In the genomic region with DNA sequence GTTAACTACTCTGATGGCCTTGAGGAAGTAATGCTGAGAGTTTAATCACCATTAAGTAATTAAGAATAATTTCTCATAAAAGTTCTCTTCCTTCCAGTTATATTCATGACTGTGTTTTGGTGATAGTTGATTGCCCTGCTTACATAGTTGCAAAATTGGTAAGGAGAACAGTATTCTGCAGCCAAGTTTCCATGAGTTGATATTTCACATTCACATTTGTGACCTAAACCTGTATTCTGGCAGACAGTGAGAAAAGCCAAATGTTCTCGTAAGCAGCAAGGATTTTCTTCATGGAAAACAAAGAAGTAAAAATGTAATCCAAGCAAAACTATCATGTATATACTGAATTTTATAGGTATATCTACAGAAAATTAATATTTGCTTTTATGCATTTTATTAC, we compare ENCODE assay signal across 17 cellular contexts.
"Had no signal": no experiment of that assay in that cellular context is flagged by ENCODE, and none has a peak within 500 bp of the region (broad histone marks: within the 10 kb centered on the region; RNA-seq: fewer than 3 reads in every experiment).

No MANE protein-coding gene starts in this region.

- H3K9me3 ChIP-seq: lower lobe of right lung, SJSA1, suprapubic skin, upper lobe of right lung had no signal

- H3K36me3 ChIP-seq: lower lobe of right lung, SJSA1, suprapubic skin, upper lobe of right lung had no signal

- ATAC-seq: activated CD8-positive, alpha-beta T cell treated with anti-CD3 and anti-CD28 coated beads, Interleukin-2, amount 10 ng/mL, durations not matched to agents 7 days and 5 days; lower lobe of right lung; upper lobe of right lung had no signal

- H3K4me3 ChIP-seq: coronary artery, lower lobe of right lung, SJSA1, suprapubic skin, upper lobe of right lung had no signal

- H3K27me3 ChIP-seq: SJSA1, suprapubic skin, upper lobe of right lung had no signal

- H2AFZ ChIP-seq: parathyroid adenoma had no signal

- H3K79me2 ChIP-seq: parathyroid adenoma had no signal

- H3K27ac ChIP-seq: coronary artery, lower lobe of right lung, parathyroid adenoma, SJSA1, suprapubic skin, upper lobe of right lung had no signal

- H3K9ac ChIP-seq: parathyroid adenoma had no signal

- H3K4me1 ChIP-seq: lower lobe of right lung, parathyroid adenoma, SJSA1, suprapubic skin, upper lobe of right lung had no signal

- DNase-seq: activated B cell treated with CpG ODN at 0.5 μM for 24 hours; activated CD4-positive, alpha-beta T cell treated with anti-CD3 and anti-CD28 coated beads for 48 hours; activated CD8-positive, alpha-beta memory T cell treated with anti-CD3 and anti-CD28 coated beads, Interleukin-2, amount 50 U/mL, for 4 hours; activated CD8-positive, alpha-beta T cell treated with anti-CD3 and anti-CD28 coated beads, Interleukin-2, amount 10 ng/mL, durations not matched to agents 7 days and 5 days; activated effector memory CD4-positive, alpha-beta T cell treated with anti-CD3 and anti-CD28 coated beads, Interleukin-2, amount 50 U/mL, for 16 hours; activated T-cell treated with anti-CD3 and anti-CD28 coated beads, Interleukin-2, amount 50 U/mL, for 48 hours; amniotic stem cell; central memory CD4-positive, alpha-beta T cell; lower lobe of right lung; small intestine; stimulated activated CD4-positive, alpha-beta T cell treated with anti-CD3 and anti-CD28 coated beads, Interleukin-4, amount 100 ng/mL, for 4 hours; SW 1271; upper lobe of right lung had no signal
